In the genomic region with DNA sequence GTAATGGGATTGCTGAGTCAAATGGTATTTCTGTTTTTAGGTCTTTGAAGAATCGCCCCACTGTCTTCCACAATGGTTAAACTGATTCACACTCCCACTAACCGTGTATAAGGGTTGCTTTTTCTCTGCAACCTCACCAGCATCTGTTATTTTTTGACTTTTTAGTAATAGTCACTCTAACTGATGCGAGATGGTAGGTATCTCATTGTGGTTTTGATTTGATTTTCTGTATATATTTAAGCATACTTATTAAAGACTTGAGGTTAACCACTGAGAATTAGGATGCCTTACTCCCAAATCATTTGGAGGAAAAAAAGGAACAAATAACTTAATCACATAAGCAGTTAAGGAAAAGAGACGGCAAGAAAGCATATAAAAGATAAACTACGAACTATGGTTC, we compare ENCODE assay signal across 27 cellular contexts.
A peak's percentile ranks its signal among the peaks of the same experiment; 100 is the strongest.
DNase-seq lines count a peak whose midpoint lies in the region; ATAC-seq, FAIRE-seq and TF ChIP-seq lines count a peak whose summit lies in the region.
"Had no signal": no experiment of that assay in that cellular context is flagged by ENCODE, and none has a peak within 500 bp of the region (broad histone marks: within the 10 kb centered on the region; RNA-seq: fewer than 3 reads in every experiment).

No MANE protein-coding gene starts in this region.

- TF ChIP-seq CTCF in astrocyte (IDR thresholded peaks at IDR 0.05; ENCODE audit: insufficient read depth, low read depth, low read length) (no peak), osteoblast (IDR thresholded peaks at IDR 0.05; ENCODE audit: extremely low read depth, low read depth, low read length) (no peak)

- ATAC-seq in activated T-cell treated with anti-CD3 and anti-CD28 coated beads, Interleukin-2, amount 50 U/mL, for 4 hours, result peak; percentile 17 to 30
- ATAC-seq in effector memory CD8-positive, alpha-beta T cell (replicated peaks), result no peak
- no peak for ATAC-seq in Right ventricle myocardium superior (ENCODE audit: poor library complexity)
- ATAC-seq: Panc1 had no signal

- H3K9me3 ChIP-seq in astrocyte (ENCODE audit: insufficient read depth, low read depth, low read length) (no peaks in the 10 kb centered on the region), osteoblast (ENCODE audit: low read depth, low read length) (no peaks in the 10 kb centered on the region)

- H3K36me3 Mint-ChIP-seq in activated T-cell treated with anti-CD3 and anti-CD28 coated beads, Interleukin-2, amount 50 U/mL, for 4 hours (ENCODE audit: insufficient read depth), result no peaks in the 10 kb centered on the region
- no peaks in the 10 kb centered on the region for H3K36me3 Mint-ChIP-seq in astrocyte (ENCODE audit: low read depth, unreplicated experiment)
- H3K36me3 Mint-ChIP-seq in effector memory CD8-positive, alpha-beta T cell (ENCODE audit: insufficient read depth), result no peaks in the 10 kb centered on the region

- intact Hi-C loops in Right ventricle myocardium superior (cut with DNase I), result no loop called here

- H4K20me1 ChIP-seq in astrocyte (ENCODE audit: insufficient read depth, low read length) (no peaks in the 10 kb centered on the region), osteoblast (ENCODE audit: insufficient read depth, low read length) (no peaks in the 10 kb centered on the region)

- H3K4me1 Mint-ChIP-seq in activated T-cell treated with anti-CD3 and anti-CD28 coated beads, Interleukin-2, amount 50 U/mL, for 4 hours (ENCODE audit: low read depth), result peaks cover 7% of the 10 kb centered on the region
- H3K4me1 Mint-ChIP-seq in astrocyte (ENCODE audit: low read depth, unreplicated experiment), result peaks cover 2% of the 10 kb centered on the region
- H3K4me1 Mint-ChIP-seq in effector memory CD8-positive, alpha-beta T cell (ENCODE audit: low read depth in 2 of 2), result no peaks in the 10 kb centered on the region

- H3K9ac ChIP-seq in astrocyte (ENCODE audit: low read length), result no peak overlapping the region
- H3K9ac ChIP-seq: GM23248 had no signal

- H3K36me3 ChIP-seq in astrocyte (ENCODE audit: insufficient read depth, low read length) (no peaks in the 10 kb centered on the region), osteoblast (ENCODE audit: insufficient read depth, low read length) (no peaks in the 10 kb centered on the region)

- H3K4me1 ChIP-seq in astrocyte (ENCODE audit: insufficient read depth, low read length), result peaks cover 4% of the 10 kb centered on the region
- peaks cover 13% of the 10 kb centered on the region for H3K4me1 ChIP-seq in osteoblast (ENCODE audit: insufficient read depth, low read length)

- DNase-seq in activated T-cell treated with anti-CD3 and anti-CD28 coated beads, Interleukin-2, amount 50 U/mL, for 4 hours, result no peak
- DNase-seq in activated T-cell treated with anti-CD3 and anti-CD28 coated beads for 4 hours, result no peak
- peak; percentile 52 for DNase-seq in HCEC 1CT
- DNase-seq in astrocyte (ENCODE audit: low read depth), result peak; percentile 63
- DNase-seq in iris pigment epithelial cell (ENCODE audit: low read depth), result peak; percentile 51
- DNase-seq in osteoblast (ENCODE audit: insufficient read length, low spot score, missing footprints), result no peak
- no peak for DNase-seq in effector memory CD8-positive, alpha-beta T cell
- no peak for DNase-seq in Right ventricle myocardium superior
- DNase-seq: 8988T, Calu3, DMS153, DND-41, GM23248, H7, KBM-7, NCI-H1092, NCI-H1417 treated with DMSO at 0.1 percent for 48 hours, NCI-H1694 treated with DMSO at 0.1 percent for 48 hours, NCI-H2081, NCI-H226, NCI-H510A, NCI-H69, SHP77 treated with DMSO at 0.1 percent for 48 hours had no signal

- H2AFZ ChIP-seq in astrocyte (ENCODE audit: low read depth, low read length) (no peak overlapping the region), osteoblast (ENCODE audit: low read length) (no peak overlapping the region)
- H2AFZ ChIP-seq: GM23248 had no signal

- H3K27ac ChIP-seq in astrocyte (ENCODE audit: low read depth, low read length) (no peak overlapping the region), osteoblast (ENCODE audit: low read depth, low read length) (no peak overlapping the region)
- H3K27ac ChIP-seq: GM23248, RWPE1 had no signal

- no peaks in the 10 kb centered on the region for H3K9me3 Mint-ChIP-seq in activated T-cell treated with anti-CD3 and anti-CD28 coated beads, Interleukin-2, amount 50 U/mL, for 4 hours
- no peaks in the 10 kb centered on the region for H3K9me3 Mint-ChIP-seq in astrocyte (ENCODE audit: unreplicated experiment)
- H3K9me3 Mint-ChIP-seq in effector memory CD8-positive, alpha-beta T cell, result peaks cover 0 to 2% of the 10 kb centered on the region in 2 donors

- H3K27ac Mint-ChIP-seq in astrocyte (ENCODE audit: unreplicated experiment), result no peak overlapping the region
- H3K27ac Mint-ChIP-seq in effector memory CD8-positive, alpha-beta T cell, result no peak overlapping the region

- peaks cover 5% of the 10 kb centered on the region for H3K27me3 Mint-ChIP-seq in activated T-cell treated with anti-CD3 and anti-CD28 coated beads, Interleukin-2, amount 50 U/mL, for 4 hours (ENCODE audit: low read depth)
- H3K27me3 Mint-ChIP-seq in astrocyte (ENCODE audit: low read depth, unreplicated experiment), result peaks cover 3% of the 10 kb centered on the region
- peaks cover 0 to 15% of the 10 kb centered on the region in 2 donors for H3K27me3 Mint-ChIP-seq in effector memory CD8-positive, alpha-beta T cell

- FAIRE-seq in astrocyte (lab: Jason Lieb, UNC), result no peak
- FAIRE-seq: GM18507, HTR-8/SVneo had no signal

- H3K4me2 ChIP-seq in astrocyte (ENCODE audit: low read length) (no peak overlapping the region), osteoblast (ENCODE audit: insufficient read depth, low read length) (no peak overlapping the region)

- no peak overlapping the region for H3K4me3 ChIP-seq in astrocyte (ENCODE audit: insufficient read depth, low read depth, low read length)
- H3K4me3 ChIP-seq in osteoblast (ENCODE audit: insufficient read depth, low read length), result no peak overlapping the region
- H3K4me3 ChIP-seq: GM23248 had no signal

- no peak overlapping the region for H3K4me3 Mint-ChIP-seq in activated T-cell treated with anti-CD3 and anti-CD28 coated beads, Interleukin-2, amount 50 U/mL, for 4 hours
- no peak overlapping the region for H3K4me3 Mint-ChIP-seq in astrocyte (ENCODE audit: unreplicated experiment)
- H3K4me3 Mint-ChIP-seq in effector memory CD8-positive, alpha-beta T cell, result no peak overlapping the region

- H3K79me2 ChIP-seq in astrocyte (ENCODE audit: insufficient read depth, low read length) (no peaks in the 10 kb centered on the region), osteoblast (ENCODE audit: insufficient read depth, low read length) (no peaks in the 10 kb centered on the region)

- H3K27me3 ChIP-seq in astrocyte (ENCODE audit: insufficient read depth, low read length) (no peaks in the 10 kb centered on the region), osteoblast (ENCODE audit: insufficient read depth, low read length) (no peaks in the 10 kb centered on the region)

Comparison
In these comparisons a context has a peak if more than half of its experiments do, and no peak if none do; other contexts are left out.
1. ATAC-seq: peak in activated T-cell treated with anti-CD3 and anti-CD28 coated beads, Interleukin-2, amount 50 U/mL, for 4 hours (2 of 2); none in effector memory CD8-positive, alpha-beta T cell (single experiment) and Right ventricle myocardium superior (single experiment).
2. DNase-seq: peak in HCEC 1CT (single experiment), astrocyte (single experiment) and iris pigment epithelial cell (single experiment); none in activated T-cell treated with anti-CD3 and anti-CD28 coated beads, Interleukin-2, amount 50 U/mL, for 4 hours (single experiment), activated T-cell treated with anti-CD3 and anti-CD28 coated beads for 4 hours (single experiment), osteoblast (single experiment), effector memory CD8-positive, alpha-beta T cell (0 of 3) and Right ventricle myocardium superior (single experiment).